In the genomic region with DNA sequence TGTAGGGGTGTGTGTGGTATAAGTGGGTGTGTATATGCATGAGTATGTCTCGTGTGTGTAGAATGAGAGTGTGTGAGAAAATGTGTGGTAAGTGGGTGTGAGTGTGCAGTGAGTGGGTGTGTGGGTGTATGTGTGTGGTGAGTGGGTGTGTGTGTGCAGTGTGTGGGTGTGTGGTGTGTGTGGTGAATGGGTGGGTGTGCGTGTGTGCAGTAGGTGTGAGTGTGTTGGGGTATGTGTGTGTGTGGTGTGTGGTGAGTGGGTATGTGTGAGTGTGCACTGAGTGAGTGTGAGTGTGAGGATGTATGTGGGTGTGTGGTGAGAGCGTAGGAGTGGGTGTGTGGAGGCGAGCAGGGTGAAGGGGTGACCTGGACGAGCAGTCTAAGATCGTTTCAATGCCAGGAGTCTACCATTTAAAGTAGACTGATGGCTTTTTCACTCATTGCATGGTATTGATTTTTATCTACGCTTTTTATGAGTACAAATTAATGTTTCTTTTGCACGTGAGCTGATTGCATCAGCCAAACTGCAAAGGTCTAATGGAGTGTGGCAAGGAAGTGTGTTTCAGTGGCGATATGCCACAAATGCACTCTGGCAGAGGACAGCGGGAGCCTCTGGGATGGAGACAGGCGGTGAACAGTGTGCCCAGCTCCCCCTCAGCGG, we compare ENCODE assay signal across 1 cellular context.
A peak's percentile ranks its signal among the peaks of the same experiment; 100 is the strongest.
TF ChIP-seq lines count a peak whose summit lies in the region.

No MANE protein-coding gene starts in this region.

TF ChIP-seq in K562, 482 proteins besides CTCF, POLR2A, EP300 and RAD21:
- TF ChIP-seq YBX1 (IDR thresholded peaks at IDR 0.05) (no peak), MCM7 (IDR thresholded peaks at IDR 0.05) (no peak), MBD2 (IDR thresholded peaks at IDR 0.05; ENCODE audit: borderline replicate concordance, low read depth) (no peak), NELFE (IDR thresholded peaks at IDR 0.05; ENCODE audit: insufficient read depth, insufficient read length) (no peak), CREBBP (IDR thresholded peaks at IDR 0.05; ENCODE audit: low read depth, low read length) (no peak), ZNF699 (CRISPR knock-in tag; IDR thresholded peaks at IDR 0.05; ENCODE audit: insufficient replicate concordance) (no peak), FOXJ2 (tag; IDR thresholded peaks at IDR 0.05) (no peak), STAG1 (CRISPR knock-in tag; IDR thresholded peaks at IDR 0.05; ENCODE audit: borderline replicate concordance) (no peak), MAX (CRISPR knock-in tag; IDR thresholded peaks at IDR 0.05) (no peak), HEY1 (CRISPR knock-in tag; IDR thresholded peaks at IDR 0.05; ENCODE audit: borderline replicate concordance) (no peak), FOXK2 (conservative IDR thresholded peaks at IDR 0.05 in 1 of 2, IDR thresholded peaks at IDR 0.05 in 1 of 2; ENCODE audit: low read depth in 2 of 2) (no peak), CBX3 (IDR thresholded peaks at IDR 0.05; ENCODE audit: borderline replicate concordance in 1 of 2, low read length in 2 of 2) (no peak), CREM (IDR thresholded peaks at IDR 0.05; ENCODE audit: low read depth) (no peak), RUNX1 (IDR thresholded peaks at IDR 0.05; ENCODE audit: low read depth) (no peak), KLF13 (tag; IDR thresholded peaks at IDR 0.05; ENCODE audit: borderline replicate concordance, low read depth) (no peak), ETV5 (CRISPR knock-in tag; IDR thresholded peaks at IDR 0.05; ENCODE audit: low read depth) (no peak), CBFB (CRISPR knock-in tag; IDR thresholded peaks at IDR 0.05) (no peak), EGR1 (conservative IDR thresholded peaks at IDR 0.05) (peak; percentile 91), HOXB6 (CRISPR knock-in tag; IDR thresholded peaks at IDR 0.05; ENCODE audit: borderline replicate concordance) (no peak), TAF7 (tag; IDR thresholded peaks at IDR 0.05) (no peak), SNIP1 (IDR thresholded peaks at IDR 0.05; ENCODE audit: low read depth) (no peak), ZNF124 (CRISPR knock-in tag; IDR thresholded peaks at IDR 0.05) (no peak), HLTF (IDR thresholded peaks at IDR 0.05) (no peak), HMG20B (CRISPR knock-in tag; IDR thresholded peaks at IDR 0.05) (no peak), ZNF146 (CRISPR knock-in tag; IDR thresholded peaks at IDR 0.05; ENCODE audit: unreplicated experiment) (no peak), TFAM (CRISPR knock-in tag; conservative IDR thresholded peaks at IDR 0.05) (no peak), TRIM24 (IDR thresholded peaks at IDR 0.05) (peak in 1 of 2 experiments; percentile 49; a peak in 2 of 4 replicates), ELF4 (CRISPR knock-in tag; IDR thresholded peaks at IDR 0.05) (0 out of 2 replicates have a peak, but pooled peaks have one; percentile 39), ZNF507 (tag; conservative IDR thresholded peaks at IDR 0.05) (no peak), POLR2AphosphoS5 (IDR thresholded peaks at IDR 0.05; ENCODE audit: control insufficient read depth, insufficient read depth, low read depth, low read length) (no peak), ZNF780A (CRISPR knock-in tag; IDR thresholded peaks at IDR 0.05) (no peak), KDM1A (IDR thresholded peaks at IDR 0.05) (no peak), DMBX1 (CRISPR knock-in tag; IDR thresholded peaks at IDR 0.05; ENCODE audit: borderline replicate concordance) (no peak), CREB3L1 (IDR thresholded peaks at IDR 0.05; ENCODE audit: borderline replicate concordance, low read depth) (no peak), CEBPG (CRISPR knock-in tag; IDR thresholded peaks at IDR 0.05) (no peak), CEBPG (tag; conservative IDR thresholded peaks at IDR 0.05 in 1 of 2, IDR thresholded peaks at IDR 0.05 in 1 of 2) (peak; percentile 28 to 47; a peak in 1 of 4 replicates), SMAD1 (IDR thresholded peaks at IDR 0.05; ENCODE audit: low read depth, low read length, partially characterized antibody) (no peak), ATF7 (IDR thresholded peaks at IDR 0.05) (no peak), ESRRA (IDR thresholded peaks at IDR 0.05; ENCODE audit: borderline replicate concordance, low read depth) (no peak), GMEB1 (CRISPR knock-in tag; IDR thresholded peaks at IDR 0.05) (no peak)
- TF ChIP-seq, protein P1, sequence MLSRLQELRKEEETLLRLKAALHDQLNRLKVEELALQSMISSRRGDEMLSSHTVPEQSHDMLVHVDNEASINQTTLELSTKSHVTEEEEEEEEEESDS (CRISPR knock-in tag; IDR thresholded peaks at IDR 0.05) = no peak
- TF ChIP-seq, protein P2, sequence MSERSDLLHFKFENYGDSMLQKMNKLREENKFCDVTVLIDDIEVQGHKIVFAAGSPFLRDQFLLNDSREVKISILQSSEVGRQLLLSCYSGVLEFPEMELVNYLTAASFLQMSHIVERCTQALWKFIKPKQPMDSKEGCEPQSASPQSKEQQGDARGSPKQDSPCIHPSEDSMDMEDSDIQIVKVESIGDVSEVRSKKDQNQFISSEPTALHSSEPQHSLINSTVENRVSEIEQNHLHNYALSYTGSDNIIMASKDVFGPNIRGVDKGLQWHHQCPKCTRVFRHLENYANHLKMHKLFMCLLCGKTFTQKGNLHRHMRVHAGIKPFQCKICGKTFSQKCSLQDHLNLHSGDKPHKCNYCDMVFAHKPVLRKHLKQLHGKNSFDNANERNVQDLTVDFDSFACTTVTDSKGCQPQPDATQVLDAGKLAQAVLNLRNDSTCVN (CRISPR knock-in tag; IDR thresholded peaks at IDR 0.05) = peak; percentile 30; the same call in 1 of the 2 replicates
- TF ChIP-seq, protein P3, sequence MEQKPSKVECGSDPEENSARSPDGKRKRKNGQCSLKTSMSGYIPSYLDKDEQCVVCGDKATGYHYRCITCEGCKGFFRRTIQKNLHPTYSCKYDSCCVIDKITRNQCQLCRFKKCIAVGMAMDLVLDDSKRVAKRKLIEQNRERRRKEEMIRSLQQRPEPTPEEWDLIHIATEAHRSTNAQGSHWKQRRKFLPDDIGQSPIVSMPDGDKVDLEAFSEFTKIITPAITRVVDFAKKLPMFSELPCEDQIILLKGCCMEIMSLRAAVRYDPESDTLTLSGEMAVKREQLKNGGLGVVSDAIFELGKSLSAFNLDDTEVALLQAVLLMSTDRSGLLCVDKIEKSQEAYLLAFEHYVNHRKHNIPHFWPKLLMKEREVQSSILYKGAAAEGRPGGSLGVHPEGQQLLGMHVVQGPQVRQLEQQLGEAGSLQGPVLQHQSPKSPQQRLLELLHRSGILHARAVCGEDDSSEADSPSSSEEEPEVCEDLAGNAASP (IDR thresholded peaks at IDR 0.05) = no peak
